Comparison of ENCODE assay signal across 18 cellular contexts in the genomic region with DNA sequence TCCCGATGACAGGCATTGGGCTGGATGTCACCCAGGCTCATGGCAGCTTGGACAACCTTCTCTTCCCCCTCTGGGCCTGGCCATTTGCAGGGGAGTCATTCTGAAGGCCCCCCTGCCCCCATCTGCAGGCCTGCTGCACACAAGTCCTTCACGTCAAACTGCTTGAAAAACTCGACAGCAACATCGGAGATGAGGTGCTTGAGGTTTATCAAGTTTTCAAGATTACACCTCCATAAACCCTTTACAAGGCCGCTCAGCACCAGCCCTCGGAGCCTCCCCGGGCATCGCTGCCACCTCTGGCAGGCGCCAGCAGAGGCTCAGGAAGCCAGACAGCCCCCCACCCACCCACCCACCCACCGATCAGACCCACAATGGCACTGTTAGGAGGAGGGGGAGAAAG.
"Had no signal": no experiment of that assay in that cellular context is flagged by ENCODE, and none has a peak within 500 bp of the region (broad histone marks: within the 10 kb centered on the region; RNA-seq: fewer than 3 reads in every experiment).

No MANE protein-coding gene starts in this region.

- H3K27ac ChIP-seq: brain microvascular endothelial cell, neural progenitor cell had no signal

- H3K27me3 ChIP-seq: neural progenitor cell, suprapubic skin, upper lobe of left lung had no signal

- H3K27ac Mint-ChIP-seq: activated CD4-positive, alpha-beta T cell treated with anti-CD3 and anti-CD28 coated beads, Interleukin-2, amount 10 ng/mL, durations not matched to agents 7 days and 5 days; activated CD8-positive, alpha-beta T cell treated with anti-CD3 and anti-CD28 coated beads, Interleukin-2, amount 10 ng/mL, durations not matched to agents 7 days and 5 days; activated T-cell treated with anti-CD3 and anti-CD28 coated beads, Interleukin-2, amount 50 U/mL, for 24 hours; activated T-helper 2 cell treated with anti-CD3 and anti-CD28 coated beads, Interferon-gamma antibody, Interleukin-2, Interleukin-4, amounts not matched to agents 10 μg/mL and 5 μg/mL and 100 μg/mL, durations not matched to agents 14 hours and 24 hours and 36 hours; stimulated activated naive CD8-positive, alpha-beta T cell treated with anti-CD3 and anti-CD28 coated beads, Interleukin-15, Interleukin-2, amounts not matched to agents 100 ng/mL and 50 ng/mL, for 24 hours had no signal

- H3K4me3 Mint-ChIP-seq: activated CD4-positive, alpha-beta T cell treated with anti-CD3 and anti-CD28 coated beads, Interleukin-2, amount 10 ng/mL, durations not matched to agents 7 days and 5 days; activated CD8-positive, alpha-beta T cell treated with anti-CD3 and anti-CD28 coated beads, Interleukin-2, amount 10 ng/mL, durations not matched to agents 7 days and 5 days; activated T-cell treated with anti-CD3 and anti-CD28 coated beads, Interleukin-2, amount 50 U/mL, for 24 hours; central memory CD8-positive, alpha-beta T cell; neural progenitor cell; stimulated activated naive CD8-positive, alpha-beta T cell treated with anti-CD3 and anti-CD28 coated beads, Interleukin-15, Interleukin-2, amounts not matched to agents 100 ng/mL and 50 ng/mL, for 24 hours had no signal

- DNase-seq: activated CD4-positive, alpha-beta T cell treated with anti-CD3 and anti-CD28 coated beads, Interleukin-2, amount 10 ng/mL, durations not matched to agents 7 days and 5 days; activated CD8-positive, alpha-beta T cell treated with anti-CD3 and anti-CD28 coated beads, Interleukin-2, amount 10 ng/mL, durations not matched to agents 7 days and 5 days; activated naive CD4-positive, alpha-beta T cell treated with Interleukin-2 at 50 U/mL for 16 hours; activated T-cell treated with anti-CD3 and anti-CD28 coated beads, Interleukin-2, amount 50 U/mL, for 24 hours; brain microvascular endothelial cell; stimulated activated CD4-positive, alpha-beta T cell treated with anti-CD3 and anti-CD28 coated beads, Interleukin-15, amount 100 ng/mL, for 24 hours; stimulated activated CD4-positive, alpha-beta T cell treated with anti-CD3 and anti-CD28 coated beads, Interleukin-2, amount 100 ng/mL, for 48 hours; T-helper 1 cell; T1000 had no signal

- H3K4me3 ChIP-seq: left lung, neural progenitor cell had no signal

- H3K9me3 Mint-ChIP-seq: activated CD4-positive, alpha-beta T cell treated with anti-CD3 and anti-CD28 coated beads, Interleukin-2, amount 10 ng/mL, durations not matched to agents 7 days and 5 days; activated T-cell treated with anti-CD3 and anti-CD28 coated beads, Interleukin-2, amount 50 U/mL, for 24 hours; activated T-helper 2 cell treated with anti-CD3 and anti-CD28 coated beads, Interferon-gamma antibody, Interleukin-2, Interleukin-4, amounts not matched to agents 10 μg/mL and 5 μg/mL and 100 μg/mL, durations not matched to agents 14 hours and 24 hours and 36 hours; central memory CD8-positive, alpha-beta T cell; neural progenitor cell; stimulated activated naive CD8-positive, alpha-beta T cell treated with anti-CD3 and anti-CD28 coated beads, Interleukin-15, Interleukin-2, amounts not matched to agents 100 ng/mL and 50 ng/mL, for 24 hours had no signal

- H3K4me1 ChIP-seq: left lung, upper lobe of left lung had no signal

- H3K9me3 ChIP-seq: left lung, prostate gland, suprapubic skin, upper lobe of left lung had no signal

- H3K27me3 Mint-ChIP-seq: activated T-cell treated with anti-CD3 and anti-CD28 coated beads, Interleukin-2, amount 50 U/mL, for 24 hours; central memory CD8-positive, alpha-beta T cell; stimulated activated naive CD8-positive, alpha-beta T cell treated with anti-CD3 and anti-CD28 coated beads, Interleukin-15, Interleukin-2, amounts not matched to agents 100 ng/mL and 50 ng/mL, for 24 hours had no signal

- ATAC-seq: activated CD8-positive, alpha-beta T cell treated with anti-CD3 and anti-CD28 coated beads, Interleukin-2, amount 10 ng/mL, durations not matched to agents 7 days and 5 days had no signal

- H3K36me3 ChIP-seq: brain microvascular endothelial cell, left lung, neural progenitor cell, prostate gland, suprapubic skin, upper lobe of left lung had no signal

- H3K9ac ChIP-seq: neural progenitor cell had no signal

- H3K4me1 Mint-ChIP-seq: activated CD4-positive, alpha-beta T cell treated with anti-CD3 and anti-CD28 coated beads, Interleukin-2, amount 10 ng/mL, durations not matched to agents 7 days and 5 days; central memory CD8-positive, alpha-beta T cell had no signal

- H3K36me3 Mint-ChIP-seq: neural progenitor cell had no signal

- FAIRE-seq: frontal cortex had no signal
